In the genomic region with DNA sequence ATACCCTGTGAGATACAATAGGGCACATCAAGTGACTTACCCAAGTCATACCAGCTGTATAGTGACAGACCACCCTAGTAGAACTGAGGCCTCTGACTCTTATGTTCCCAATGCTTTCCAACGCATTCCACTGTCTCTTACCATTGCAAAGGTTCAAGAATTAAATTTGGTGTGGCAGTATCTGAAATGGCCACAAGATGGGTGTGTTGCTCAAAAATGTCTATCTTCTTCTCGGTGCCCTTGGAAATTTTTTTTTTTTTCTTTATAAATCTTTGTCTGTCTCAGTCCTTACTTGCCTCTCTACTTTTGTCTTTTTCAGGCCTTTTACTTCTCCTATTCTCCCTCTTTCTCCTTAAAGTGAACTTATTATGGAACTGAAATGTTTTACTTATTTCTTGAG, we compare ENCODE assay signal across 8 cellular contexts. TPM values are rescaled to one million over a fixed set of nuclear protein-coding genes. Genes with fewer than 3 reads are reported as not detected.
DNase-seq lines count a peak whose midpoint lies in the region; ATAC-seq and TF ChIP-seq lines count a peak whose summit lies in the region.

No MANE protein-coding gene starts in this region.

- H3K27me3 ChIP-seq in Loucy (ENCODE audit: insufficient read depth, low read length, poor library complexity, severe bottlenecking) (no peaks in the 10 kb centered on the region), iPS-20b (ENCODE audit: insufficient read depth, low read length) (no peaks in the 10 kb centered on the region), tibial artery (no peaks in the 10 kb centered on the region)

- no peak overlapping the region for H3K4me3 Mint-ChIP-seq in activated CD8-positive, alpha-beta T cell treated with anti-CD3 and anti-CD28 coated beads for 36 hours

- CTCF ChIA-PET in activated CD8-positive, alpha-beta T cell treated with anti-CD3 and anti-CD28 coated beads for 36 hours (lab: Charles Lee): interaction anchor here (0.8 to 3.8 kb wide), 10 partner anchors 8 to 318 kb away, joined by 3 to 63 read pairs (median 4); no protein-coding TSS in a partner anchor

- no peaks in the 10 kb centered on the region for H3K4me1 Mint-ChIP-seq in activated CD8-positive, alpha-beta T cell treated with anti-CD3 and anti-CD28 coated beads for 36 hours (ENCODE audit: low read depth)

- no peak overlapping the region for H3K4me3 ChIP-seq in Loucy (ENCODE audit: low read length, poor library complexity, severe bottlenecking)
- no peak overlapping the region for H3K4me3 ChIP-seq in iPS-20b (ENCODE audit: low read length)
- H3K4me3 ChIP-seq in tibial artery: no peak overlapping the region

- no peak overlapping the region for H3K27ac Mint-ChIP-seq in activated CD8-positive, alpha-beta T cell treated with anti-CD3 and anti-CD28 coated beads for 36 hours

- intact Hi-C loops in activated CD8-positive, alpha-beta T cell treated with anti-CD3 and anti-CD28 coated beads for 36 hours (cut with micrococcal nuclease): loop anchor here (5.0 to 10.0 kb wide), 2 partner anchors 143 to 270 kb away; no protein-coding TSS in a partner anchor
- intact Hi-C loops in tibial artery (cut with DNase I; ENCODE audit: low total_unique reads): loop anchor here (5.0 kb wide), 1 partner anchor 270 kb away; no protein-coding TSS in a partner anchor

- no peaks in the 10 kb centered on the region for H3K27me3 Mint-ChIP-seq in activated CD8-positive, alpha-beta T cell treated with anti-CD3 and anti-CD28 coated beads for 36 hours

- no peaks in the 10 kb centered on the region for H3F3A ChIP-seq in Loucy (ENCODE audit: low read depth)

- H3K4me1 ChIP-seq in Loucy (ENCODE audit: insufficient read depth, low read length, poor library complexity, severe bottlenecking) (no peaks in the 10 kb centered on the region), iPS-20b (ENCODE audit: insufficient read depth, low read length) (peaks cover 14% of the 10 kb centered on the region), tibial artery (peaks cover 0 to 90% (median 8%) of the 10 kb centered on the region in 4 donors)

- H3K9me3 ChIP-seq in Loucy (ENCODE audit: insufficient read depth, low read depth, low read length) (no peaks in the 10 kb centered on the region), iPS-20b (ENCODE audit: insufficient read depth, low read depth, low read length) (no peaks in the 10 kb centered on the region), tibial artery (no peaks in the 10 kb centered on the region)

- DNase-seq in NCI-H2081 (lab: John Stamatoyannopoulos, UW) (peak; percentile 16 to 22), NCI-H2081 treated with DMSO at 0.1 percent for 48 hours (lab: John Stamatoyannopoulos, UW) (no peak), tibial artery (no peak)
- DNase-seq in activated CD8-positive, alpha-beta T cell treated with anti-CD3 and anti-CD28 coated beads for 36 hours: peak; percentile 18

- H3K9ac ChIP-seq in Loucy (ENCODE audit: low read depth, low read length, poor library complexity, severe bottlenecking): no peak overlapping the region
- no peak overlapping the region for H3K9ac ChIP-seq in iPS-20b (ENCODE audit: low read depth, low read length)

- H4K20me1 ChIP-seq in Loucy (ENCODE audit: insufficient read depth, low read length, poor library complexity, severe bottlenecking): no peaks in the 10 kb centered on the region

- TF ChIP-seq CTCF in Loucy (conservative IDR thresholded peaks at IDR 0.05; ENCODE audit: low read length) (peak; percentile 75), tibial artery (IDR thresholded peaks at IDR 0.05) (peak; percentile 52 to 58)
- peak; percentile 60 for TF ChIP-seq CTCF in activated CD8-positive, alpha-beta T cell treated with anti-CD3 and anti-CD28 coated beads for 36 hours (IDR thresholded peaks at IDR 0.05)

- H2AFZ ChIP-seq in Loucy (ENCODE audit: low read length): no peak overlapping the region

- POLR2A ChIA-PET in activated CD8-positive, alpha-beta T cell treated with anti-CD3 and anti-CD28 coated beads for 36 hours (lab: Charles Lee): no interaction called here

- no peak overlapping the region for H3K4me2 ChIP-seq in Loucy (ENCODE audit: low read depth, low read length, poor library complexity, severe bottlenecking)

- H3K9me2 ChIP-seq in Loucy (replicated peaks; ENCODE audit: low read depth, low read length): no peaks in the 10 kb centered on the region

- peak overlapping the region; percentile 12 for H3K27ac ChIP-seq in iPS-20b (ENCODE audit: low read length)
- H3K27ac ChIP-seq in tibial artery: peak overlapping the region in 1 of 2 donors; percentile 19

- no peaks in the 10 kb centered on the region for H3K79me2 ChIP-seq in Loucy (ENCODE audit: insufficient read depth, low read length)

- H3K36me3 Mint-ChIP-seq in activated CD8-positive, alpha-beta T cell treated with anti-CD3 and anti-CD28 coated beads for 36 hours (ENCODE audit: low read depth): peaks cover 9% of the 10 kb centered on the region

- no peaks in the 10 kb centered on the region for H3K9me3 Mint-ChIP-seq in activated CD8-positive, alpha-beta T cell treated with anti-CD3 and anti-CD28 coated beads for 36 hours

- peak; percentile 39 for ATAC-seq in activated CD8-positive, alpha-beta T cell treated with anti-CD3 and anti-CD28 coated beads for 36 hours
- ATAC-seq in HG03457 (IDR thresholded peaks at IDR 0.05; ENCODE audit: unreplicated experiment) (no peak), HG02798 (IDR thresholded peaks at IDR 0.05; ENCODE audit: poor library complexity, unreplicated experiment) (no peak)

- H3K36me3 ChIP-seq in Loucy (ENCODE audit: insufficient read depth, low read length) (peaks cover 21% of the 10 kb centered on the region; the same call in 1 of the 2 replicates), iPS-20b (ENCODE audit: insufficient read depth, low read depth, low read length) (peaks cover 88% of the 10 kb centered on the region), tibial artery (peaks cover 60 to 89% (median 66%) of the 10 kb centered on the region in 3 donors)

RNA-seq across cellular contexts. Expression of gene GPR21, which starts 48.4 kb away (rescaled TPM):
- under 1 TPM in 1 of 2 experiments, not detected in 1; 0.45 TPM for total RNA-seq in activated CD8-positive, alpha-beta T cell treated with anti-CD3 and anti-CD28 coated beads for 36 hours

Comparison
In these comparisons a context has a peak if more than half of its experiments do, and no peak if none do; other contexts are left out.
1. DNase-seq: peak in NCI-H2081 (2 of 2) and activated CD8-positive, alpha-beta T cell treated with anti-CD3 and anti-CD28 coated beads for 36 hours (single experiment); none in NCI-H2081 treated with DMSO at 0.1 percent for 48 hours (single experiment) and tibial artery (0 of 2).
2. Peak in every context shown above with its lines, with median percentiles within 50 percentile points of each other: CTCF ChIP-seq.